ENCODE assay signal across 17 cellular contexts in the genomic region with DNA sequence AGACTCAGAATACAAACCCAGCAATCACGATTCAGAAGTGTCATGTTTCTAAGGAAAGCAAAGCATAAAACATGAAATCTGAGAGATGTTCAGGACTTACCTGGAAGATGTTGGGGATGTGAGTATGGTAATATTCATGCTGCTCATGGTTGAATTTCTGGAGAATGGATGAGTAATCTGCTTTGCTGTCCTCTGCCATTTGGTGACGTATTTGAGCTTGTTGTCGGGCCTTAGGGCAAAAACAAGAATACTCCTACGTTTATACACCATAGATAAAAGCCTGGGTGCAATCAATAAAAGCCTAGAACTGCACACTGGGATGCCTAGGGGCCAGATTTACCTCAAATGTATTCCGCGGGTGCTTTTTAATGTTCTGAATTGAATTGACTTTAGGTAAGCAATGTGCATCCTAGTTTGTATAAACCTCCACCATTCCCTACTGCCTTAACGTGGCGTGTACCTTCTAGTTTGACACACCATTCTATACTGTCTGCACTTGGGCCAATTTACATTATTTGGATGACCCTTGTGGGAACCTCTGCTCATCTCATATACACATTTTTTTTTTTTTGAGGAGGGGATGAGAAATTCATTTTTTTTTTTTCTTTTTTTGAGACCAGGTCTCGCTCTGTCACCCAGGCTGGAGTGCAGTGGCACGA.
DNase-seq lines count a peak whose midpoint lies in the region; ATAC-seq and TF ChIP-seq lines count a peak whose summit lies in the region.
"Had no signal": no experiment of that assay in that cellular context is flagged by ENCODE, and none has a peak within 500 bp of the region (broad histone marks: within the 10 kb centered on the region; RNA-seq: fewer than 3 reads in every experiment).

No MANE protein-coding gene starts in this region.

- peaks cover 13 to 48% of the 10 kb centered on the region in 2 donors for H3K36me3 Mint-ChIP-seq in activated T-cell treated with anti-CD3 and anti-CD28 coated beads, Interleukin-2, amount 50 U/mL, for 72 hours (ENCODE audit: insufficient read depth in 2 of 2)
- H3K36me3 Mint-ChIP-seq in IgD-negative memory B cell = peaks cover 5% of the 10 kb centered on the region

- H3K27me3 ChIP-seq in right atrium auricular region = no peaks in the 10 kb centered on the region
- H3K27me3 ChIP-seq: tibial nerve had no signal

- H3K27me3 Mint-ChIP-seq in activated T-cell treated with anti-CD3 and anti-CD28 coated beads, Interleukin-2, amount 50 U/mL, for 72 hours (ENCODE audit: low read depth) = no peaks in the 10 kb centered on the region
- H3K27me3 Mint-ChIP-seq in IgD-negative memory B cell = no peaks in the 10 kb centered on the region

- peaks cover 67% of the 10 kb centered on the region for H3K4me1 Mint-ChIP-seq in activated T-cell treated with anti-CD3 and anti-CD28 coated beads, Interleukin-2, amount 50 U/mL, for 72 hours (ENCODE audit: low read depth)
- peaks cover 25 to 29% (median 28%) of the 10 kb centered on the region in 3 donors for H3K4me1 Mint-ChIP-seq in IgD-negative memory B cell

- DNase-seq in activated T-cell treated with anti-CD3 and anti-CD28 coated beads, Interleukin-2, amount 50 U/mL, for 72 hours = peak in 1 of 2 donors; percentile 22
- DNase-seq in activated T-cell treated with anti-CD3 and anti-CD28 coated beads, Interleukin-2, amount 50 U/mL, for 1 hour = no peak
- peak; percentile 55 for DNase-seq in pons (ENCODE audit: low spot score)
- no peak for DNase-seq in right atrium auricular region (ENCODE audit: low spot score)
- no peak for DNase-seq in NCI-H82 treated with DMSO at 0.1 percent for 48 hours (lab: John Stamatoyannopoulos, UW; ENCODE audit: unreplicated experiment)
- no peak for DNase-seq in stimulated activated CD4-positive, alpha-beta T cell treated with anti-CD3 and anti-CD28 coated beads, Interleukin-2, amount 100 ng/mL, for 48 hours
- DNase-seq: activated T-cell treated with anti-CD3 and anti-CD28 coated beads, Interleukin-2, amount 50 U/mL, for 48 hours; GF-D8; left ventricle myocardium inferior; NCI-H187; NCI-H510A; nephron progenitor cell; OCI-M1 had no signal

- TF ChIP-seq CTCF in right atrium auricular region (IDR thresholded peaks at IDR 0.05) = no peak

- H3K4me3 ChIP-seq in right atrium auricular region = no peak overlapping the region
- H3K4me3 ChIP-seq: left ventricle myocardium inferior, tibial nerve had no signal

- ATAC-seq in activated T-cell treated with anti-CD3 and anti-CD28 coated beads, Interleukin-2, amount 50 U/mL, for 72 hours (replicated peaks in 1 of 2) = peak; percentile 66 to 73

- H3K27ac ChIP-seq in angular gyrus (ENCODE audit: low read depth, low read length) (peak overlapping the region; percentile 40), right atrium auricular region (no peak overlapping the region)
- H3K27ac ChIP-seq: left ventricle myocardium inferior, VCaP had no signal

- peaks cover 35% of the 10 kb centered on the region for H3K36me3 ChIP-seq in right atrium auricular region

- peaks cover 0 to 1% of the 10 kb centered on the region in 2 donors for H3K9me3 Mint-ChIP-seq in activated T-cell treated with anti-CD3 and anti-CD28 coated beads, Interleukin-2, amount 50 U/mL, for 72 hours
- H3K9me3 Mint-ChIP-seq in IgD-negative memory B cell = no peaks in the 10 kb centered on the region
- H3K9me3 Mint-ChIP-seq: nephron progenitor cell had no signal

- H3K4me1 ChIP-seq in right atrium auricular region = peaks cover 0 to 34% of the 10 kb centered on the region in 2 donors

- no peaks in the 10 kb centered on the region for H3K9me3 ChIP-seq in right atrium auricular region
- H3K9me3 ChIP-seq: left ventricle myocardium inferior, tibial nerve had no signal

- H3K27ac Mint-ChIP-seq in activated T-cell treated with anti-CD3 and anti-CD28 coated beads, Interleukin-2, amount 50 U/mL, for 72 hours = peak overlapping the region; percentile 93
- H3K27ac Mint-ChIP-seq in IgD-negative memory B cell = peak overlapping the region in 2 of 3 donors; percentile 53 to 78
- H3K27ac Mint-ChIP-seq: nephron progenitor cell had no signal

- H3K4me3 Mint-ChIP-seq in activated T-cell treated with anti-CD3 and anti-CD28 coated beads, Interleukin-2, amount 50 U/mL, for 72 hours = peak overlapping the region; percentile 11 to 45
- H3K4me3 Mint-ChIP-seq in IgD-negative memory B cell = no peak overlapping the region
- H3K4me3 Mint-ChIP-seq: nephron progenitor cell had no signal

Comparison
In these comparisons a context has a peak if more than half of its experiments do, and no peak if none do; other contexts are left out.
1. H3K4me3 Mint-ChIP-seq: peak in activated T-cell treated with anti-CD3 and anti-CD28 coated beads, Interleukin-2, amount 50 U/mL, for 72 hours (2 of 2); none in IgD-negative memory B cell (0 of 4).